8 cellular contexts compared by ENCODE assay signal in the genomic region with DNA sequence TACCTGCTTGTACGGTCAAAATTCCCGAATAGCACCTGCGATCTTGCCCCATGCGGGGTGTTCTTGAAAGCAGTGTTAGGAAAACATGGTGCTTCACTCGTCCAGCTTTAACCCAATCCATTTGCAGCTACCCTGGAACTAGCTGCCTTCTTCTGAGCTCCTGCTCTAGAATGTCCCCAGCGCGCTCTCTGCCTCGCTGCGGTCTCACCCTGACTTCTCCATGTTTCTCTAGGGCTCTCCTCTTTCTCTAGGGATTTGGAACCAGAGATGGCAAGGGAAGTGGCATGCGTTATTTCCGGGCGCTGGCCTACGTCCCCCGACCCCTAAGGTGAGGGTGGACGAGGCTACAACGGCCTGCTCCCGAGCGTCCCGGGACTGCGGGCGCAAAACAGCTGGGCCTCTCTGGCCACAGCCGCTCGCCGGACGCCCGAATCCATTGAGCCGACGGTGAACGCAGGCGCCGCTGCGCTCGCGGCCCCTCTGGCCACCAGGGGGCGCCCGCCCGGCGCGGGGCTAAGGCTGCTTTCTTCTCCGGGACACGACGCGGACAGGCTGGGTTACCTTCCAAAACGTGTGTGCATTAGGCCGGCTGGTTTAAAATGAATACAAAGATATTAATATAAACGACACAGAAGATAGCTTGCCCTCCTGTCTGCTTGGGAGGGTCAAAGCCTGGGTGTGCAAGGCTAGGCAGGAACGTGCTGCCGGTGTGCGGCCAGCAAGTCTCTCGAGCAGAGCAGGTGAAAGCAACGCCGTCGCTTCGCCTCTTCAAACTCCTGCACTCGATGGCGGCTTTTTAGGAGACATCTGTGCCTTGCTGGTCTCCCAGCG.
DNase-seq lines count a peak whose midpoint lies in the region; TF ChIP-seq lines count a peak whose summit lies in the region.

No MANE protein-coding gene starts in this region.

- H3K4me3 ChIP-seq in Loucy (ENCODE audit: low read length, poor library complexity, severe bottlenecking) (peak overlapping the region; percentile 90), astrocyte of the cerebellum (ENCODE audit: low read depth, low read length) (peak overlapping the region; percentile 100), retinal pigment epithelial cell (ENCODE audit: low read length) (peak overlapping the region; percentile 100)

- H3K4me2 ChIP-seq in Loucy (ENCODE audit: low read depth, low read length, poor library complexity, severe bottlenecking) = peak overlapping the region; percentile 87

- H3K9me2 ChIP-seq in Loucy (replicated peaks; ENCODE audit: low read depth, low read length) = no peaks in the 10 kb centered on the region

- peaks cover 30% of the 10 kb centered on the region for H3K79me2 ChIP-seq in Loucy (ENCODE audit: insufficient read depth, low read length)

- no peaks in the 10 kb centered on the region for H3F3A ChIP-seq in Loucy (ENCODE audit: low read depth)

- peak overlapping the region; percentile 91 for H2AFZ ChIP-seq in Loucy (ENCODE audit: low read length)

- H3K4me1 ChIP-seq in Loucy (ENCODE audit: insufficient read depth, low read length, poor library complexity, severe bottlenecking) = peaks cover 22% of the 10 kb centered on the region

- H4K20me1 ChIP-seq in Loucy (ENCODE audit: insufficient read depth, low read length, poor library complexity, severe bottlenecking) = peaks cover 22% of the 10 kb centered on the region

- no peaks in the 10 kb centered on the region for H3K9me3 ChIP-seq in Loucy (ENCODE audit: insufficient read depth, low read depth, low read length)

- peak; percentile 77 for TF ChIP-seq CTCF in Loucy (conservative IDR thresholded peaks at IDR 0.05; ENCODE audit: low read length)
- TF ChIP-seq CTCF in astrocyte of the cerebellum (IDR thresholded peaks at IDR 0.05; ENCODE audit: low read depth, low read length, missing control alignments) = peak; percentile 87
- TF ChIP-seq CTCF in retinal pigment epithelial cell (conservative IDR thresholded peaks at IDR 0.05; ENCODE audit: low read depth, low read length) = peak; percentile 86

- no peaks in the 10 kb centered on the region for H3K27me3 ChIP-seq in Loucy (ENCODE audit: insufficient read depth, low read length, poor library complexity, severe bottlenecking)

- peak overlapping the region; percentile 88 for H3K9ac ChIP-seq in Loucy (ENCODE audit: low read depth, low read length, poor library complexity, severe bottlenecking)

- H3K36me3 ChIP-seq in Loucy (ENCODE audit: insufficient read depth, low read length) = no peaks in the 10 kb centered on the region

- peak; percentile 35 for DNase-seq in GDM1 (lab: John Stamatoyannopoulos, UW)
- DNase-seq in GOT3 (lab: John Stamatoyannopoulos, UW) = peak; percentile 39
- DNase-seq in T-helper 2 cell = peak; percentile 24 to 69 (median 43)
- no peak for DNase-seq in astrocyte of the cerebellum (ENCODE audit: low read depth)
- DNase-seq in hippocampal formation (lab: John Stamatoyannopoulos, UW) = peak; percentile 85 to 89
- no peak for DNase-seq in retinal pigment epithelial cell (ENCODE audit: low read depth)
- no peak for DNase-seq in NCI-H446 treated with DMSO at 0.1 percent for 48 hours (lab: John Stamatoyannopoulos, UW)

- in situ Hi-C loops in astrocyte of the cerebellum (cut with HindIII; ENCODE audit: low sequenced_read_pairs) = loop anchor here (25.0 kb wide), 1 partner anchor 555 kb away; no protein-coding TSS in a partner anchor

Comparison
In these comparisons a context has a peak if more than half of its experiments do, and no peak if none do; other contexts are left out.
1. DNase-seq: peak in GDM1 (single experiment), GOT3 (single experiment), T-helper 2 cell (5 of 5) and hippocampal formation (2 of 2); none in astrocyte of the cerebellum (single experiment), retinal pigment epithelial cell (single experiment) and NCI-H446 treated with DMSO at 0.1 percent for 48 hours (single experiment).
2. Peak in every context shown above with its lines, with median percentiles within 50 percentile points of each other: H3K4me3 ChIP-seq and CTCF ChIP-seq.